ENCODE assay signal across 25 cellular contexts in the genomic region with DNA sequence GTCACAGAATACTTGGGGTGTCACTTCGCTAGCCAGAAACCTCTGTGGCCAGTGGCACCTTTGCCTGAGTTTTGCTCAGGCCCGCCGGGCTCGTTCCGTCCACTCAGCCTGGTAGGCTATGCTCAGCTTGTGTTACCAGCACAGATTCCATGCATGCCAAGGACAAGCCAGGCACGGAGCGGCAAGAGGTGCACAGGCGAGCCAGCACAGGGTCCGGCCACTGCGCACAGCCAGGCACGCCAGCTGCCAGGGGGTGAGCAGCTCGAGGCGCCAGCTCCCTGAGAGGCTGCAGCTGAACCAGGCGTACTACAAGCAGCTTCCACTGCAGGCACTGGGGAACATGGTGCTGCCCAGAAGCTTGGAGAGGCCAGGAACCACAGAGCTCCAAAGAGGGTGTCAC. TPM values are rescaled to one million over a fixed set of nuclear protein-coding genes. Genes with fewer than 3 reads are reported as not detected.
A peak's percentile ranks its signal among the peaks of the same experiment; 100 is the strongest.
DNase-seq lines count a peak whose midpoint lies in the region; ATAC-seq and TF ChIP-seq lines count a peak whose summit lies in the region.
"Had no signal": no experiment of that assay in that cellular context is flagged by ENCODE, and none has a peak within 500 bp of the region (broad histone marks: within the 10 kb centered on the region; RNA-seq: fewer than 3 reads in every experiment).

No MANE protein-coding gene starts in this region.

- WGBS in heart left ventricle, 4 donors, result 62 to 86% (median 74%) methylated on average over 14 of the region's 14 CpGs
- 38 to 75% (median 39%) methylated on average over 14 of the region's 14 CpGs for WGBS in psoas muscle, 3 donors

- peak overlapping the region; percentile 90 for H3K27ac Mint-ChIP-seq in activated CD8-positive, alpha-beta memory T cell treated with anti-CD3 and anti-CD28 coated beads, Interleukin-2, amount 10 ng/mL, durations not matched to agents 7 days and 5 days
- H3K27ac Mint-ChIP-seq in activated CD8-positive, alpha-beta T cell treated with anti-CD3 and anti-CD28 coated beads, Interleukin-2, amount 10 ng/mL, durations not matched to agents 7 days and 5 days, result peak overlapping the region; percentile 91
- H3K27ac Mint-ChIP-seq in HFFc6, result no peak overlapping the region
- H3K27ac Mint-ChIP-seq: memory B cell had no signal

- no peaks in the 10 kb centered on the region for H3K9me3 Mint-ChIP-seq in activated CD8-positive, alpha-beta memory T cell treated with anti-CD3 and anti-CD28 coated beads, Interleukin-2, amount 10 ng/mL, durations not matched to agents 7 days and 5 days (ENCODE audit: low read depth)
- H3K9me3 Mint-ChIP-seq in activated CD8-positive, alpha-beta T cell treated with anti-CD3 and anti-CD28 coated beads, Interleukin-2, amount 10 ng/mL, durations not matched to agents 7 days and 5 days (ENCODE audit: insufficient read depth), result no peaks in the 10 kb centered on the region
- H3K9me3 Mint-ChIP-seq in HFFc6, result no peaks in the 10 kb centered on the region

- H3K4me1 ChIP-seq in heart left ventricle (peaks cover 0 to 42% (median 10%) of the 10 kb centered on the region in 12 donors), psoas muscle (peaks cover 10% of the 10 kb centered on the region)
- H3K4me1 ChIP-seq: parathyroid adenoma had no signal

- POLR2A ChIA-PET in activated CD8-positive, alpha-beta T cell treated with anti-CD3 and anti-CD28 coated beads, Interleukin-2, amount 10 ng/mL, durations not matched to agents 7 days and 5 days (lab: Charles Lee), result interaction anchor here (0.7 to 1.4 kb wide), 4 partner anchors 9 to 231 kb away, joined by 4 to 8 read pairs (median 5); partner anchors contain the start of genes DYNLT2B and RNF168

- no peak for TF ChIP-seq POLR2A in heart left ventricle (IDR thresholded peaks at IDR 0.05)

- H3K36me3 ChIP-seq in heart left ventricle (peaks cover 0 to 51% (median 31%) of the 10 kb centered on the region in 9 donors), psoas muscle (ENCODE audit: insufficient read depth in 1 of 2, low read depth in 1 of 2) (peaks cover 6 to 31% of the 10 kb centered on the region in 2 donors)

- no peaks in the 10 kb centered on the region for H3K27me3 Mint-ChIP-seq in activated CD8-positive, alpha-beta memory T cell treated with anti-CD3 and anti-CD28 coated beads, Interleukin-2, amount 10 ng/mL, durations not matched to agents 7 days and 5 days
- no peaks in the 10 kb centered on the region for H3K27me3 Mint-ChIP-seq in activated CD8-positive, alpha-beta T cell treated with anti-CD3 and anti-CD28 coated beads, Interleukin-2, amount 10 ng/mL, durations not matched to agents 7 days and 5 days (ENCODE audit: low read depth)
- H3K27me3 Mint-ChIP-seq in HFFc6 (ENCODE audit: insufficient read depth), result peaks cover 2% of the 10 kb centered on the region; the same call in 1 of the 2 replicates
- H3K27me3 Mint-ChIP-seq: memory B cell had no signal

- intact Hi-C loops in heart left ventricle (cut with DNase I) (loop anchor here in 2 of 10 donors (5.0 to 10.0 kb wide), 2 partner anchors 162 to 244 kb away; partner anchors contain the start of genes SMCO1 (in 1 of the 2) and UBXN7 (in 1 of the 2)), psoas muscle (cut with DNase I) (no loop called here)

- no peaks in the 10 kb centered on the region for H3K27me3 ChIP-seq in heart left ventricle
- H3K27me3 ChIP-seq in psoas muscle (ENCODE audit: insufficient read depth in 3 of 3, low read length in 2 of 3), result no peaks in the 10 kb centered on the region
- H3K27me3 ChIP-seq: brain microvascular endothelial cell, vagina had no signal

- CTCF ChIA-PET in activated CD8-positive, alpha-beta memory T cell treated with anti-CD3 and anti-CD28 coated beads, Interleukin-2, amount 10 ng/mL, durations not matched to agents 7 days and 5 days (lab: Charles Lee), result interaction anchor here (0.9 to 1.4 kb wide), 2 partner anchors 45 kb away, joined by 3 to 4 read pairs; partner anchors contain the start of gene DYNLT2B
- CTCF ChIA-PET in activated CD8-positive, alpha-beta T cell treated with anti-CD3 and anti-CD28 coated beads, Interleukin-2, amount 10 ng/mL, durations not matched to agents 7 days and 5 days (lab: Charles Lee), result interaction anchor here (1.3 to 1.5 kb wide), 2 partner anchors 15 to 20 kb away, joined by 3 read pairs; no protein-coding TSS in a partner anchor

- H3K4me3 ChIP-seq in heart left ventricle (no peak overlapping the region), psoas muscle (no peak overlapping the region)
- H3K4me3 ChIP-seq: A549, K562, skin epidermis, vagina had no signal

- ATAC-seq in activated CD8-positive, alpha-beta memory T cell treated with anti-CD3 and anti-CD28 coated beads, Interleukin-2, amount 10 ng/mL, durations not matched to agents 7 days and 5 days, result no peak
- no peak for ATAC-seq in activated CD8-positive, alpha-beta T cell treated with anti-CD3 and anti-CD28 coated beads, Interleukin-2, amount 10 ng/mL, durations not matched to agents 7 days and 5 days
- peak; percentile 80 to 94 (median 92) for ATAC-seq in heart left ventricle
- ATAC-seq in psoas muscle, result peak; percentile 89 to 97 (median 93)
- ATAC-seq in SK-N-SH treated with all-trans-retinoic acid at 6 μM for 48 hours, result no peak
- ATAC-seq: A549, K562 had no signal

- TF ChIP-seq CTCF in heart left ventricle (IDR thresholded peaks at IDR 0.05) (no peak), psoas muscle (IDR thresholded peaks at IDR 0.05) (no peak), HFFc6 (IDR thresholded peaks at IDR 0.05) (no peak)

- DNase-seq in activated CD8-positive, alpha-beta memory T cell treated with anti-CD3 and anti-CD28 coated beads, Interleukin-2, amount 10 ng/mL, durations not matched to agents 7 days and 5 days, result no peak
- DNase-seq in activated CD8-positive, alpha-beta memory T cell treated with anti-CD3 and anti-CD28 coated beads for 24 hours, result no peak
- DNase-seq in activated CD8-positive, alpha-beta T cell treated with anti-CD3 and anti-CD28 coated beads, Interleukin-2, amount 10 ng/mL, durations not matched to agents 7 days and 5 days, result no peak
- DNase-seq in heart left ventricle (peak; percentile 14 to 81 (median 78)), psoas muscle (peak; percentile 30 to 72), HFFc6 (no peak), retina (no peak)
- DNase-seq: brain microvascular endothelial cell; cortex of kidney; hippocampal formation; NCI-H1930; NCI-H510A; RPMI8226; stimulated activated CD4-positive, alpha-beta T cell treated with anti-CD3 and anti-CD28 coated beads, Interleukin-4, amount 100 ng/mL, for 1 hour; SW 1271 had no signal

- no peak overlapping the region for H3K4me3 Mint-ChIP-seq in activated CD8-positive, alpha-beta memory T cell treated with anti-CD3 and anti-CD28 coated beads, Interleukin-2, amount 10 ng/mL, durations not matched to agents 7 days and 5 days
- no peak overlapping the region for H3K4me3 Mint-ChIP-seq in activated CD8-positive, alpha-beta T cell treated with anti-CD3 and anti-CD28 coated beads, Interleukin-2, amount 10 ng/mL, durations not matched to agents 7 days and 5 days
- H3K4me3 Mint-ChIP-seq in HFFc6, result no peak overlapping the region
- H3K4me3 Mint-ChIP-seq: memory B cell had no signal

- peaks cover 44% of the 10 kb centered on the region for H3K36me3 Mint-ChIP-seq in activated CD8-positive, alpha-beta memory T cell treated with anti-CD3 and anti-CD28 coated beads, Interleukin-2, amount 10 ng/mL, durations not matched to agents 7 days and 5 days
- H3K36me3 Mint-ChIP-seq in activated CD8-positive, alpha-beta T cell treated with anti-CD3 and anti-CD28 coated beads, Interleukin-2, amount 10 ng/mL, durations not matched to agents 7 days and 5 days (ENCODE audit: low read depth), result peaks cover 45% of the 10 kb centered on the region
- peaks cover 28% of the 10 kb centered on the region for H3K36me3 Mint-ChIP-seq in HFFc6 (ENCODE audit: low read depth)

- peak overlapping the region in 9 of 12 donors; percentile 27 to 79 (median 42) for H3K27ac ChIP-seq in heart left ventricle
- H3K27ac ChIP-seq in psoas muscle, result peak overlapping the region; percentile 68
- H3K27ac ChIP-seq: A549, brain microvascular endothelial cell, parathyroid adenoma, vagina had no signal

- H3K9me3 ChIP-seq in heart left ventricle (no peaks in the 10 kb centered on the region), psoas muscle (peaks cover 4% of the 10 kb centered on the region)
- H3K9me3 ChIP-seq: A549, vagina had no signal

- peaks cover 55% of the 10 kb centered on the region for H3K4me1 Mint-ChIP-seq in activated CD8-positive, alpha-beta memory T cell treated with anti-CD3 and anti-CD28 coated beads, Interleukin-2, amount 10 ng/mL, durations not matched to agents 7 days and 5 days
- H3K4me1 Mint-ChIP-seq in activated CD8-positive, alpha-beta T cell treated with anti-CD3 and anti-CD28 coated beads, Interleukin-2, amount 10 ng/mL, durations not matched to agents 7 days and 5 days (ENCODE audit: low read depth), result peaks cover 55% of the 10 kb centered on the region
- H3K4me1 Mint-ChIP-seq in HFFc6 (ENCODE audit: low read depth), result peaks cover 49% of the 10 kb centered on the region

RNA-seq across cellular contexts. Expression of gene PCYT1A, which starts 14.7 kb away (rescaled TPM):
- total RNA-seq in activated CD8-positive, alpha-beta memory T cell treated with anti-CD3 and anti-CD28 coated beads, Interleukin-2, amount 10 ng/mL, durations not matched to agents 7 days and 5 days, result 10 to 100 TPM; 57.7 to 61.6 TPM
- total RNA-seq in activated CD8-positive, alpha-beta T cell treated with anti-CD3 and anti-CD28 coated beads, Interleukin-2, amount 10 ng/mL, durations not matched to agents 7 days and 5 days, result 10 to 100 TPM; 53.2 to 57.3 TPM
- 100 to 1,000 TPM in 7 of 9 donors, 10 to 100 TPM in 2; 90.4 to 149 (median 105) TPM for total RNA-seq in heart left ventricle
- polyA plus RNA-seq in heart left ventricle, result 10 to 100 TPM; 29.4 to 58.0 TPM
- 10 to 100 TPM; 58.8 to 98.4 (median 70.0) TPM for total RNA-seq in psoas muscle
- polyA plus RNA-seq in psoas muscle, result 10 to 100 TPM; 28.4 to 88.2 (median 35.6) TPM
- 10 to 100 TPM; 77.2 to 83.0 (median 81.2) TPM for total RNA-seq in HFFc6 (2021; fragmentation: NEBNext Ultra II Directional; extraction: Animal tissue kit (Norgen Biotek cat#: 25700))

RNA-seq across cellular contexts. Expression of gene DYNLT2B, which starts 45.2 kb away (rescaled TPM):
- total RNA-seq in activated CD8-positive, alpha-beta memory T cell treated with anti-CD3 and anti-CD28 coated beads, Interleukin-2, amount 10 ng/mL, durations not matched to agents 7 days and 5 days, result 10 to 100 TPM; 13.9 to 19.9 TPM
- 10 to 100 TPM; 12.0 to 21.1 TPM for total RNA-seq in activated CD8-positive, alpha-beta T cell treated with anti-CD3 and anti-CD28 coated beads, Interleukin-2, amount 10 ng/mL, durations not matched to agents 7 days and 5 days
- total RNA-seq in heart left ventricle (1 to 10 TPM; 1.9 to 4.6 (median 3.6) TPM), psoas muscle (1 to 10 TPM in 2 of 4 donors, under 1 TPM in 1, not detected in 1; 0.44 to 3.2 (median 2.3) TPM)
- polyA plus RNA-seq in heart left ventricle (1 to 10 TPM; 4.3 to 8.8 TPM), psoas muscle (1 to 10 TPM; 1.9 to 6.1 (median 3.1) TPM)
- 10 to 100 TPM; 10.3 to 15.0 (median 13.3) TPM for total RNA-seq in HFFc6 (2021; fragmentation: NEBNext Ultra II Directional; extraction: Animal tissue kit (Norgen Biotek cat#: 25700))

RNA-seq across cellular contexts. Expression of gene SLC51A, which starts 56.5 kb away (rescaled TPM):
- not detected for total RNA-seq in activated CD8-positive, alpha-beta memory T cell treated with anti-CD3 and anti-CD28 coated beads, Interleukin-2, amount 10 ng/mL, durations not matched to agents 7 days and 5 days
- not detected for total RNA-seq in activated CD8-positive, alpha-beta T cell treated with anti-CD3 and anti-CD28 coated beads, Interleukin-2, amount 10 ng/mL, durations not matched to agents 7 days and 5 days
- 1 to 10 TPM in 1 of 9 donors, under 1 TPM in 1, not detected in 7; 0.83 to 1.9 TPM for total RNA-seq in heart left ventricle
- polyA plus RNA-seq in heart left ventricle, result under 1 TPM; 0.18 to 0.72 TPM
- under 1 TPM in 1 of 4 donors, not detected in 3; 0.39 TPM for total RNA-seq in psoas muscle
- polyA plus RNA-seq in psoas muscle, result under 1 TPM; 0.31 to 0.44 (median 0.40) TPM
- not detected for total RNA-seq in HFFc6 (2021; fragmentation: NEBNext Ultra II Directional; extraction: Animal tissue kit (Norgen Biotek cat#: 25700))
- total RNA-seq: fibroblast of villous mesenchyme, K562, kidney epithelial cell had no signal
- polyA plus RNA-seq: A549, BJ had no signal

Comparison
In these comparisons a context has a peak if more than half of its experiments do, and no peak if none do; other contexts are left out.
1. ATAC-seq: peak in heart left ventricle (4 of 4) and psoas muscle (4 of 4); none in activated CD8-positive, alpha-beta memory T cell treated with anti-CD3 and anti-CD28 coated beads, Interleukin-2, amount 10 ng/mL, durations not matched to agents 7 days and 5 days (single experiment), activated CD8-positive, alpha-beta T cell treated with anti-CD3 and anti-CD28 coated beads, Interleukin-2, amount 10 ng/mL, durations not matched to agents 7 days and 5 days (single experiment) and SK-N-SH treated with all-trans-retinoic acid at 6 μM for 48 hours (single experiment).
2. DNase-seq: peak in heart left ventricle (5 of 5) and psoas muscle (2 of 2); none in activated CD8-positive, alpha-beta memory T cell treated with anti-CD3 and anti-CD28 coated beads, Interleukin-2, amount 10 ng/mL, durations not matched to agents 7 days and 5 days (single experiment), activated CD8-positive, alpha-beta memory T cell treated with anti-CD3 and anti-CD28 coated beads for 24 hours (single experiment), activated CD8-positive, alpha-beta T cell treated with anti-CD3 and anti-CD28 coated beads, Interleukin-2, amount 10 ng/mL, durations not matched to agents 7 days and 5 days (single experiment), HFFc6 (single experiment) and retina (single experiment).